Comparison of ENCODE assay signal across 13 cellular contexts in the genomic region with DNA sequence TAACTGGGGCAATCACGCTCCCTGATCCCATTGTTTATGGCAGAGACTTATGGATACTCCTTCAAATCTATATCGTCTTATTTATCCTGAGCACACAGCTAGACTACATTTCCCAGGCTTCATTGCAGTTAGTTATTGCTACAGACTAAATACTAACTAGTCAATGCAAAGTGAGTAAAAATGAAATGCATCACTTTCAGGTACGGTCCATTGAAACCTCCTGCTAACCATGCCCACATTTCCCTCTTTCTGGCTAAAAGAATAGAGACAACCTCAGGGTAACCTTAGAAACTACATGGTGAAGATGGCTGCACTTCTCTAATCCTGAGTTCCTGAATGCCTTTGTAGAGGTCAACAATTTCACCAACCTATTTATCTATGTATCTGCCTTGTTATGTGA.
"Had no signal": no experiment of that assay in that cellular context is flagged by ENCODE, and none has a peak within 500 bp of the region (broad histone marks: within the 10 kb centered on the region; RNA-seq: fewer than 3 reads in every experiment).

No MANE protein-coding gene starts in this region.

- DNase-seq: activated CD4-positive, alpha-beta T cell treated with anti-CD3 and anti-CD28 coated beads for 1 hour; activated CD8-positive, alpha-beta memory T cell treated with anti-CD3 and anti-CD28 coated beads, Interleukin-2, amount 50 U/mL, for 4 hours; activated CD8-positive, alpha-beta T cell treated with anti-CD3 and anti-CD28 coated beads for 36 hours; activated naive CD4-positive, alpha-beta T cell; aorta; endodermal cell; erythroblast; kidney glomerular epithelial cell; sigmoid colon; stimulated activated CD4-positive, alpha-beta T cell treated with anti-CD3 and anti-CD28 coated beads, Interleukin-4, amount 100 ng/mL, for 1 hour; stimulated activated CD8-positive, alpha-beta memory T cell treated with anti-CD3 and anti-CD28 coated beads, Interleukin-4, amount 100 ng/mL, for 48 hours; testis had no signal

- FAIRE-seq: bronchial epithelial cell had no signal

- ATAC-seq: activated CD8-positive, alpha-beta T cell treated with anti-CD3 and anti-CD28 coated beads for 36 hours had no signal
